In the genomic region with DNA sequence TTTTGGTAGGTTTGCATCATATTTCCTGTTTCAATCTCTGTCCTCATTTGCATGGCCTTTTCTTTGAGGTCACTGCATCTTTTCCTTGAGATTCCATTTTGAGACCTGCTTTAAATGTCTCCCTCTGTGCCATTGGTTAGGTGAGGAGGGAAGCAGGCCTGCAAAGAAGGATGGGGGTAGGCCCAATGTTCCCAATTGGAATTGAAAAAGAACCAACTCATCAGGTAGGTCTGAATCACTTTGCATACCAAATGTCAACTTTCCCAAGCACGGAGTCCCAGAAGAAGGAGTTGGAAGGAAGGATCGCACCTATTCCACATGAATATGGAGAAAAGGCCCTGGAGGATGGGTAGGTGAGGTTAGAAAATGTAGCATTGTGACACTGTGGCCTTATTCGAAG, we compare ENCODE assay signal across 1 cellular context.
TF ChIP-seq lines count a peak whose summit lies in the region.

No MANE protein-coding gene starts in this region.

TF ChIP-seq in GM23338, 12 proteins besides CTCF, POLR2A, EP300 and RAD21:
- TF ChIP-seq, protein P1, sequence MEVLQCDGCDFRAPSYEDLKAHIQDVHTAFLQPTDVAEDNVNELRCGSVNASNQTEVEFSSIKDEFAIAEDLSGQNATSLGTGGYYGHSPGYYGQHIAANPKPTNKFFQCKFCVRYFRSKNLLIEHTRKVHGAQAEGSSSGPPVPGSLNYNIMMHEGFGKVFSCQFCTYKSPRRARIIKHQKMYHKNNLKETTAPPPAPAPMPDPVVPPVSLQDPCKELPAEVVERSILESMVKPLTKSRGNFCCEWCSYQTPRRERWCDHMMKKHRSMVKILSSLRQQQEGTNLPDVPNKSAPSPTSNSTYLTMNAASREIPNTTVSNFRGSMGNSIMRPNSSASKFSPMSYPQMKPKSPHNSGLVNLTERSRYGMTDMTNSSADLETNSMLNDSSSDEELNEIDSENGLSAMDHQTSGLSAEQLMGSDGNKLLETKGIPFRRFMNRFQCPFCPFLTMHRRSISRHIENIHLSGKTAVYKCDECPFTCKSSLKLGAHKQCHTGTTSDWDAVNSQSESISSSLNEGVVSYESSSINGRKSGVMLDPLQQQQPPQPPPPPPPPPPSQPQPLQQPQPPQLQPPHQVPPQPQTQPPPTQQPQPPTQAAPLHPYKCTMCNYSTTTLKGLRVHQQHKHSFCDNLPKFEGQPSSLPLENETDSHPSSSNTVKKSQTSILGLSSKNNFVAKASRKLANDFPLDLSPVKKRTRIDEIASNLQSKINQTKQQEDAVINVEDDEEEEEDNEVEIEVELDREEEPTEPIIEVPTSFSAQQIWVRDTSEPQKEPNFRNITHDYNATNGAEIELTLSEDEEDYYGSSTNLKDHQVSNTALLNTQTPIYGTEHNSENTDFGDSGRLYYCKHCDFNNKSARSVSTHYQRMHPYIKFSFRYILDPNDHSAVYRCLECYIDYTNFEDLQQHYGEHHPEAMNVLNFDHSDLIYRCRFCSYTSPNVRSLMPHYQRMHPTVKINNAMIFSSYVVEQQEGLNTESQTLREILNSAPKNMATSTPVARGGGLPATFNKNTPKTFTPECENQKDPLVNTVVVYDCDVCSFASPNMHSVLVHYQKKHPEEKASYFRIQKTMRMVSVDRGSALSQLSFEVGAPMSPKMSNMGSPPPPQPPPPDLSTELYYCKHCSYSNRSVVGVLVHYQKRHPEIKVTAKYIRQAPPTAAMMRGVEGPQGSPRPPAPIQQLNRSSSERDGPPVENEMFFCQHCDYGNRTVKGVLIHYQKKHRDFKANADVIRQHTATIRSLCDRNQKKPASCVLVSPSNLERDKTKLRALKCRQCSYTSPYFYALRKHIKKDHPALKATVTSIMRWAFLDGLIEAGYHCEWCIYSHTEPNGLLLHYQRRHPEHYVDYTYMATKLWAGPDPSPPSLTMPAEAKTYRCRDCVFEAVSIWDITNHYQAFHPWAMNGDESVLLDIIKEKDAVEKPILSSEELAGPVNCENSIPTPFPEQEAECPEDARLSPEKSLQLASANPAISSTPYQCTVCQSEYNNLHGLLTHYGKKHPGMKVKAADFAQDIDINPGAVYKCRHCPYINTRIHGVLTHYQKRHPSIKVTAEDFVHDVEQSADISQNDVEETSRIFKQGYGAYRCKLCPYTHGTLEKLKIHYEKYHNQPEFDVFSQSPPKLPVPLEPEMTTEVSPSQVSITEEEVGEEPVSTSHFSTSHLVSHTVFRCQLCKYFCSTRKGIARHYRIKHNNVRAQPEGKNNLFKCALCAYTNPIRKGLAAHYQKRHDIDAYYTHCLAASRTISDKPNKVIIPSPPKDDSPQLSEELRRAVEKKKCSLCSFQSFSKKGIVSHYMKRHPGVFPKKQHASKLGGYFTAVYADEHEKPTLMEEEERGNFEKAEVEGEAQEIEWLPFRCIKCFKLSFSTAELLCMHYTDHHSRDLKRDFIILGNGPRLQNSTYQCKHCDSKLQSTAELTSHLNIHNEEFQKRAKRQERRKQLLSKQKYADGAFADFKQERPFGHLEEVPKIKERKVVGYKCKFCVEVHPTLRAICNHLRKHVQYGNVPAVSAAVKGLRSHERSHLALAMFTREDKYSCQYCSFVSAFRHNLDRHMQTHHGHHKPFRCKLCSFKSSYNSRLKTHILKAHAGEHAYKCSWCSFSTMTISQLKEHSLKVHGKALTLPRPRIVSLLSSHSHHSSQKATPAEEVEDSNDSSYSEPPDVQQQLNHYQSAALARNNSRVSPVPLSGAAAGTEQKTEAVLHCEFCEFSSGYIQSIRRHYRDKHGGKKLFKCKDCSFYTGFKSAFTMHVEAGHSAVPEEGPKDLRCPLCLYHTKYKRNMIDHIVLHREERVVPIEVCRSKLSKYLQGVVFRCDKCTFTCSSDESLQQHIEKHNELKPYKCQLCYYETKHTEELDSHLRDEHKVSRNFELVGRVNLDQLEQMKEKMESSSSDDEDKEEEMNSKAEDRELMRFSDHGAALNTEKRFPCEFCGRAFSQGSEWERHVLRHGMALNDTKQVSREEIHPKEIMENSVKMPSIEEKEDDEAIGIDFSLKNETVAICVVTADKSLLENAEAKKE (CRISPR knock-in tag; IDR thresholded peaks at IDR 0.05), result no peak
- no peak for TF ChIP-seq CREB1 (CRISPR knock-in tag; IDR thresholded peaks at IDR 0.05; ENCODE audit: low read depth)
TF ChIP-seq in GM23338: peak in this region for 0.
